Comparison of ENCODE assay signal across 12 cellular contexts in the genomic region with DNA sequence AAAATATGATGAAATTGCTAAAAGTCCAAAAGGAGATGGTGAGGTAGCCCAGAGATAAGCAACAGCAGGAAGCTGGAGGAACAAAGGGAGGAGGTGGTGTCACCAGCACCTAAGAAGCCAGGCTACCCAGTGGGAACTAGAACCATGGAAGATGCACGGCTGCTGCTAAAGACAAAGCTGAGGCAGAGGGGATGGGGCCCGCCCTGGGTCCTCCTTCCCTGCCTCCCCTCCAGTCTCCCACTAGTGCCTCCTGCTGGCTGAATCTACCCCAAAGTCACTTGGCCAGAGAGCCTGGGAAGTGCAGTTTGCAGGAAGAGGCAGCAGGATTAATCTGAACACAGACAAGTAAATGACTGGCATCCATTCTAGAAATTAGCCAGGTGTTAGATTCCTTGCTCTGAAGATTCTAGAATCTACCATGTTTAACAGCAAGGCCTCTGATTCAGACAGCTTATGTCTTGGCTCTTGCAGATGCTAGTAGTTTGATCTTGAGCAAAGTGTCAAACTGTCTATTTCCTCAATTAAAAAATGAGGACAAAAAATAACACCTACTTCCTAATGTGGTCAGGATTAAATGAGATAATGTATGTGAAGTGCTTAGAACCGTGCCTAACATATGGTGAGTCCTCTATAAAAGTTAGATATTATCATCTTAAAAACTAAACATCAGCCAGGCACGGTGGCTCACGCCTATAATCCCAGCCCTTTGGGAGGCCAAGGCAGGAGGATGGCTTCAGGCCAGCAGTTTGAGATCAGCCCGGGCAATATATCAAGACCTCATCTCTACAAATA. TPM values are rescaled to one million over a fixed set of nuclear protein-coding genes. Genes with fewer than 3 reads are reported as not detected.
A peak's percentile ranks its signal among the peaks of the same experiment; 100 is the strongest.
DNase-seq lines count a peak whose midpoint lies in the region; ATAC-seq and TF ChIP-seq lines count a peak whose summit lies in the region.
"Had no signal": no experiment of that assay in that cellular context is flagged by ENCODE, and none has a peak within 500 bp of the region (broad histone marks: within the 10 kb centered on the region; RNA-seq: fewer than 3 reads in every experiment).

No MANE protein-coding gene starts in this region.

- ATAC-seq in HG02763 (IDR thresholded peaks at IDR 0.05; ENCODE audit: unreplicated experiment): no peak
- ATAC-seq: effector memory CD8-positive, alpha-beta T cell had no signal

- intact Hi-C loops in posterior vena cava (cut with DNase I): no loop called here

- DNase-seq in activated CD4-positive, alpha-beta T cell treated with anti-CD3 and anti-CD28 coated beads for 48 hours: peak; percentile 48
- DNase-seq in activated CD4-positive, alpha-beta T cell treated with anti-CD3 and anti-CD28 coated beads for 4 hours: no peak
- DNase-seq in NCI-H69 (lab: John Stamatoyannopoulos, UW) (peak; percentile 46), endothelial cell (ENCODE audit: low spot score) (peak; percentile 30), posterior vena cava (ENCODE audit: low spot score) (peak; percentile 61), SKM-1 (lab: John Stamatoyannopoulos, UW; ENCODE audit: unreplicated experiment) (no peak), HK-2 (ENCODE audit: unreplicated experiment) (no peak)
- DNase-seq: activated naive CD4-positive, alpha-beta T cell treated with Interleukin-2 at 50 U/mL for 16 hours; effector memory CD8-positive, alpha-beta T cell; NCI-H774; transverse colon had no signal

- H3K27ac Mint-ChIP-seq in endothelial cell (ENCODE audit: unreplicated experiment): no peak overlapping the region

- no peak overlapping the region for H3K4me3 Mint-ChIP-seq in endothelial cell (ENCODE audit: unreplicated experiment)
- H3K4me3 Mint-ChIP-seq: effector memory CD8-positive, alpha-beta T cell had no signal

- TF ChIP-seq CTCF in endothelial cell (IDR thresholded peaks at IDR 0.05; ENCODE audit: unreplicated experiment): no peak

- H3K4me1 Mint-ChIP-seq in endothelial cell (ENCODE audit: unreplicated experiment): peaks cover 10% of the 10 kb centered on the region

- no peaks in the 10 kb centered on the region for H3K36me3 Mint-ChIP-seq in endothelial cell (ENCODE audit: low read depth, unreplicated experiment)

- no peaks in the 10 kb centered on the region for H3K9me3 Mint-ChIP-seq in endothelial cell (ENCODE audit: unreplicated experiment)
- H3K9me3 Mint-ChIP-seq: effector memory CD8-positive, alpha-beta T cell had no signal

- peaks cover 2% of the 10 kb centered on the region for H3K27me3 Mint-ChIP-seq in endothelial cell (ENCODE audit: unreplicated experiment)

RNA-seq across cellular contexts. Expression of a gene that starts 5.9 kb away (rescaled TPM):
- 105 TPM for total RNA-seq in endothelial cell (ENCODE audit: unreplicated experiment)
- 100 to 1,000 TPM; 129 to 139 TPM for total RNA-seq in posterior vena cava

RNA-seq across cellular contexts. Expression of a gene that starts 17.4 kb away (rescaled TPM):
- total RNA-seq in endothelial cell (ENCODE audit: unreplicated experiment) (0.36 TPM), posterior vena cava (under 1 TPM; 0.23 to 0.43 TPM)

RNA-seq across cellular contexts. Expression of a gene that starts 29.2 kb away (rescaled TPM):
- total RNA-seq in endothelial cell (ENCODE audit: unreplicated experiment) (819 TPM), posterior vena cava (100 to 1,000 TPM; 229 to 234 TPM)

RNA-seq across cellular contexts. Expression of a gene that starts 35.9 kb away (rescaled TPM):
- 126 TPM for total RNA-seq in endothelial cell (ENCODE audit: unreplicated experiment)
- 10 to 100 TPM; 58.5 to 58.9 TPM for total RNA-seq in posterior vena cava

RNA-seq across cellular contexts. Expression of a gene that starts 50.4 kb away (rescaled TPM):
- total RNA-seq in endothelial cell (ENCODE audit: unreplicated experiment): 15.0 TPM
- total RNA-seq in posterior vena cava: 10 to 100 TPM; 11.4 to 17.5 TPM

Comparison
In these comparisons a context has a peak if more than half of its experiments do, and no peak if none do; other contexts are left out.
1. DNase-seq: peak in activated CD4-positive, alpha-beta T cell treated with anti-CD3 and anti-CD28 coated beads for 48 hours (single experiment), NCI-H69 (single experiment), endothelial cell (single experiment) and posterior vena cava (single experiment); none in activated CD4-positive, alpha-beta T cell treated with anti-CD3 and anti-CD28 coated beads for 4 hours (0 of 2), SKM-1 (single experiment) and HK-2 (single experiment).